Comparison of ENCODE assay signal across 1 cellular context in genomic region chr17:48639982-48640857, GRCh38.
TF ChIP-seq lines count a peak whose summit lies in the region.

No MANE protein-coding gene starts in this region.

TF ChIP-seq in GM23338, 12 proteins besides CTCF, POLR2A, EP300 and RAD21:
- no peak for TF ChIP-seq ZNF462 (CRISPR knock-in tag; IDR thresholded peaks at IDR 0.05)
- no peak for TF ChIP-seq ZNF331 (CRISPR knock-in tag; IDR thresholded peaks at IDR 0.05; ENCODE audit: low read depth)
- no peak for TF ChIP-seq POLR2AphosphoS5 (IDR thresholded peaks at IDR 0.05; ENCODE audit: low read depth)
- no peak for TF ChIP-seq JUNB (IDR thresholded peaks at IDR 0.05; ENCODE audit: unreplicated experiment)
- TF ChIP-seq EZH2 (IDR thresholded peaks at IDR 0.05; ENCODE audit: low read depth, unreplicated experiment) = peak; percentile 33
